7 cellular contexts compared by ENCODE assay signal in the genomic region with DNA sequence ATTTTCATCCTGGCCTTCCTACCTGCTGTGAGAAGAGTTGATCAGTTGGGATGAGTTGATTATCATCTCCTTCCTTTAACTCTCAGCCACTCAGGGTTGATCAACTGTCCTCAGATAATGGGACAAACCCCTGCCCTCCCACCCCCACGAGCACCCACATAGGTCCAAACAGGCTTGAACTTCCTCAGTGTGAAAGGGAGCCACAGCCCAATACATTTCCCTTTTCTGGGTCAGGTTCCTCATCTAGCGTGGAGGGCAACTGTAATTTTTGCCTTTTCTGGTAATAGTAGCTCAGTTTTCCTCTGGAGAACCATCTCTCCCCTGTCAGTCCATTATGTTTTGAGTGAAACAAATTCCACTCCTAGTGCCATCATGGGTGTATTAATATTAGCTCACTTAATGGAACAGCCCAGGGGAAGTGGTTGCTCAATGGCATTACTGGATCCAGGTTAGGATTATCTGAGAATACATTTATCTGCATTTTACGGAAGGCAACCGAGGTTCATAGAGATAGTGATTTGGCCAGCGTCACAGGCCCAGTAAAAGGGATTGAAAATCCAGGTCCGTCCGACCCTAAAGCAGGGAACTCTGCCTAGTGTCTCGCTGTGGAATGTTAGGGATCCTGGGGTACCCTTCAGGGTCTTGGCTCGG. TPM values are rescaled to one million over a fixed set of nuclear protein-coding genes. Genes with fewer than 3 reads are reported as not detected.
DNase-seq lines count a peak whose midpoint lies in the region; ATAC-seq lines count a peak whose summit lies in the region.

No MANE protein-coding gene starts in this region.

- peaks cover 59% of the 10 kb centered on the region for H3K27me3 Mint-ChIP-seq in activated T-helper 17 cell treated with anti-CD3 and anti-CD28 coated beads, Interleukin-2, amount 50 U/mL, for 72 hours
- H3K27me3 Mint-ChIP-seq in stimulated activated naive B cell treated with anti-CD40 and anti-IgM and Interleukin-4, amounts not matched to agents 10 μg/mL and 1 μg/mL and 100 μg/mL, for 72 hours = peaks cover 17 to 31% of the 10 kb centered on the region in 2 donors

- no peaks in the 10 kb centered on the region for H3K36me3 Mint-ChIP-seq in activated T-helper 17 cell treated with anti-CD3 and anti-CD28 coated beads, Interleukin-2, amount 50 U/mL, for 72 hours (ENCODE audit: low read depth)
- no peaks in the 10 kb centered on the region for H3K36me3 Mint-ChIP-seq in stimulated activated naive B cell treated with anti-CD40 and anti-IgM and Interleukin-4, amounts not matched to agents 10 μg/mL and 1 μg/mL and 100 μg/mL, for 72 hours

- H3K4me3 Mint-ChIP-seq in activated T-helper 17 cell treated with anti-CD3 and anti-CD28 coated beads, Interleukin-2, amount 50 U/mL, for 72 hours = peak overlapping the region; percentile 44
- H3K4me3 Mint-ChIP-seq in stimulated activated naive B cell treated with anti-CD40 and anti-IgM and Interleukin-4, amounts not matched to agents 10 μg/mL and 1 μg/mL and 100 μg/mL, for 72 hours = peak overlapping the region; percentile 70 to 89

- 77% methylated on average over 9 of the region's 9 CpGs for WGBS in HUES64

- no peak overlapping the region for H3K9ac ChIP-seq in HUES64 (ENCODE audit: low read depth, low read length)
- H3K9ac ChIP-seq in iPS-18a (ENCODE audit: low read length) = no peak overlapping the region

- H3K27ac ChIP-seq in HUES64 (ENCODE audit: low read depth, low read length) (no peak overlapping the region), iPS-18a (ENCODE audit: low read length) (no peak overlapping the region)

- H3K27me3 ChIP-seq in HUES64 (ENCODE audit: insufficient read depth, low read length) = peaks cover 8% of the 10 kb centered on the region; the same call in 1 of the 2 replicates
- peaks cover 12% of the 10 kb centered on the region for H3K27me3 ChIP-seq in iPS-18a (ENCODE audit: control insufficient read depth, insufficient read depth, low read length)

- DNase-seq in stimulated activated naive B cell treated with anti-CD40 and anti-IgM and Interleukin-4, amounts not matched to agents 10 μg/mL and 1 μg/mL and 100 μg/mL, for 72 hours = no peak
- DNase-seq in NCI-H128 (lab: John Stamatoyannopoulos, UW; ENCODE audit: unreplicated experiment) (no peak), AG20443 (ENCODE audit: low spot score) (no peak)

- H3K9me3 ChIP-seq in HUES64 (ENCODE audit: insufficient read depth, low read depth, low read length) (peaks cover 17% of the 10 kb centered on the region), iPS-18a (ENCODE audit: control insufficient read depth, low read depth, low read length) (peaks cover 8% of the 10 kb centered on the region)

- H3K4me3 ChIP-seq in HUES64 (ENCODE audit: low read length) (peak overlapping the region; percentile 73; the same call in 1 of the 2 replicates), iPS-18a (ENCODE audit: low read length) (peak overlapping the region; percentile 70)

- H3K36me3 ChIP-seq in HUES64 (ENCODE audit: insufficient read depth, low read length) (peaks cover 35% of the 10 kb centered on the region), iPS-18a (ENCODE audit: control insufficient read depth, low read depth, low read length) (peaks cover 3% of the 10 kb centered on the region)

- peaks cover 4% of the 10 kb centered on the region for H3K4me1 Mint-ChIP-seq in activated T-helper 17 cell treated with anti-CD3 and anti-CD28 coated beads, Interleukin-2, amount 50 U/mL, for 72 hours
- H3K4me1 Mint-ChIP-seq in stimulated activated naive B cell treated with anti-CD40 and anti-IgM and Interleukin-4, amounts not matched to agents 10 μg/mL and 1 μg/mL and 100 μg/mL, for 72 hours = peaks cover 7 to 17% of the 10 kb centered on the region in 2 donors

- H3K27ac Mint-ChIP-seq in activated T-helper 17 cell treated with anti-CD3 and anti-CD28 coated beads, Interleukin-2, amount 50 U/mL, for 72 hours = no peak overlapping the region
- H3K27ac Mint-ChIP-seq in stimulated activated naive B cell treated with anti-CD40 and anti-IgM and Interleukin-4, amounts not matched to agents 10 μg/mL and 1 μg/mL and 100 μg/mL, for 72 hours = no peak overlapping the region

- ATAC-seq in activated T-helper 17 cell treated with anti-CD3 and anti-CD28 coated beads, Interleukin-2, amount 50 U/mL, for 72 hours (replicated peaks) = no peak
- no peak for ATAC-seq in stimulated activated naive B cell treated with anti-CD40 and anti-IgM and Interleukin-4, amounts not matched to agents 10 μg/mL and 1 μg/mL and 100 μg/mL, for 72 hours (replicated peaks)
- ATAC-seq in GM21786 (IDR thresholded peaks at IDR 0.05; ENCODE audit: unreplicated experiment) = no peak

- peaks cover 6% of the 10 kb centered on the region for H3K4me1 ChIP-seq in HUES64 (ENCODE audit: insufficient read depth, low read length)
- peaks cover 6% of the 10 kb centered on the region for H3K4me1 ChIP-seq in iPS-18a (ENCODE audit: control insufficient read depth, low read depth, low read length)

- peaks cover 4% of the 10 kb centered on the region for H3K9me3 Mint-ChIP-seq in activated T-helper 17 cell treated with anti-CD3 and anti-CD28 coated beads, Interleukin-2, amount 50 U/mL, for 72 hours
- H3K9me3 Mint-ChIP-seq in stimulated activated naive B cell treated with anti-CD40 and anti-IgM and Interleukin-4, amounts not matched to agents 10 μg/mL and 1 μg/mL and 100 μg/mL, for 72 hours = peaks cover 0 to 10% of the 10 kb centered on the region in 2 donors

RNA-seq across cellular contexts. Expression of a gene that starts 0.5 kb away (rescaled TPM):
- polyA plus RNA-seq in HUES64 (2013, experiment 1 of 2) = 3.9 TPM
- polyA plus RNA-seq in HUES64 (2013, experiment 2 of 2) = 4.8 TPM
- 1 to 10 TPM in 1 of 2 donors, under 1 TPM in 1; 0.73 to 1.5 TPM for total RNA-seq in activated T-helper 17 cell treated with anti-CD3 and anti-CD28 coated beads, Interleukin-2, amount 50 U/mL, for 72 hours

RNA-seq across cellular contexts. Expression of a gene that starts 29.4 kb away (rescaled TPM):
- polyA plus RNA-seq in HUES64 (2013, experiment 1 of 2) = 94.2 TPM
- 96.7 TPM for polyA plus RNA-seq in HUES64 (2013, experiment 2 of 2)
- not detected for total RNA-seq in activated T-helper 17 cell treated with anti-CD3 and anti-CD28 coated beads, Interleukin-2, amount 50 U/mL, for 72 hours

RNA-seq across cellular contexts. Expression of a gene that starts 58.1 kb away (rescaled TPM):
- polyA plus RNA-seq in HUES64 (2013, experiment 1 of 2) = not detected
- not detected for polyA plus RNA-seq in HUES64 (2013, experiment 2 of 2)
- total RNA-seq in activated T-helper 17 cell treated with anti-CD3 and anti-CD28 coated beads, Interleukin-2, amount 50 U/mL, for 72 hours = not detected
